Comparison of ENCODE assay signal across 16 cellular contexts in genomic region chr1:230366504-230366915, GRCh38. TPM values are rescaled to one million over a fixed set of nuclear protein-coding genes. Genes with fewer than 3 reads are reported as not detected.
DNase-seq lines count a peak whose midpoint lies in the region; ATAC-seq and TF ChIP-seq lines count a peak whose summit lies in the region.
"Had no signal": no experiment of that assay in that cellular context is flagged by ENCODE, and none has a peak within 500 bp of the region (broad histone marks: within the 10 kb centered on the region; RNA-seq: fewer than 3 reads in every experiment).

No MANE protein-coding gene starts in this region.

- intact Hi-C loops in activated CD4-positive, alpha-beta memory T cell treated with anti-CD3 and anti-CD28 coated beads for 36 hours (cut with micrococcal nuclease) = no loop called here
- intact Hi-C loops in Right ventricle myocardium superior (cut with DNase I) = no loop called here

- no peaks in the 10 kb centered on the region for H3K9me3 ChIP-seq in HEK293 (ENCODE audit: control insufficient read depth, insufficient read depth, low read depth, low read length)
- no peaks in the 10 kb centered on the region for H3K9me3 ChIP-seq in WERI-Rb-1 (ENCODE audit: severe bottlenecking)
- H3K9me3 ChIP-seq: BLaER1 had no signal

- no peaks in the 10 kb centered on the region for H3K4me1 ChIP-seq in HEK293 (ENCODE audit: control insufficient read depth, insufficient read depth, low read length)
- H3K4me1 ChIP-seq: BLaER1 had no signal

- H3K27ac Mint-ChIP-seq in activated CD4-positive, alpha-beta memory T cell treated with anti-CD3 and anti-CD28 coated beads for 36 hours = no peak overlapping the region
- H3K27ac Mint-ChIP-seq: CD4-positive, alpha-beta memory T cell; HFFc6 had no signal

- peaks cover 9% of the 10 kb centered on the region for H3K27me3 Mint-ChIP-seq in activated CD4-positive, alpha-beta memory T cell treated with anti-CD3 and anti-CD28 coated beads for 36 hours

- no peak for ATAC-seq in Right ventricle myocardium superior (ENCODE audit: poor library complexity)
- ATAC-seq in HG02678 (IDR thresholded peaks at IDR 0.05; ENCODE audit: unreplicated experiment) = no peak
- ATAC-seq: SK-N-SH treated with all-trans-retinoic acid at 6 μM for 48 hours had no signal

- H3K4me1 Mint-ChIP-seq in activated CD4-positive, alpha-beta memory T cell treated with anti-CD3 and anti-CD28 coated beads for 36 hours (ENCODE audit: low read depth) = no peaks in the 10 kb centered on the region
- H3K4me1 Mint-ChIP-seq: CD4-positive, alpha-beta memory T cell had no signal

- no peaks in the 10 kb centered on the region for H3K36me3 Mint-ChIP-seq in activated CD4-positive, alpha-beta memory T cell treated with anti-CD3 and anti-CD28 coated beads for 36 hours
- H3K36me3 Mint-ChIP-seq: CD4-positive, alpha-beta memory T cell had no signal

- H3K9me3 Mint-ChIP-seq in activated CD4-positive, alpha-beta memory T cell treated with anti-CD3 and anti-CD28 coated beads for 36 hours = no peaks in the 10 kb centered on the region
- H3K9me3 Mint-ChIP-seq: CD4-positive, alpha-beta memory T cell had no signal

- POLR2A ChIA-PET in HEK293 (lab: Yijun Ruan, JAX) = no interaction called here
- POLR2A ChIA-PET in activated CD4-positive, alpha-beta memory T cell treated with anti-CD3 and anti-CD28 coated beads for 36 hours (lab: Charles Lee) = no interaction called here

- TF ChIP-seq CTCF in HEK293 (tag by site-specific recombination; IDR thresholded peaks at IDR 0.05) (no peak), WERI-Rb-1 (IDR thresholded peaks at IDR 0.05; ENCODE audit: low read depth, low read length) (no peak)

- H3K27ac ChIP-seq in HEK293 (ENCODE audit: extremely low read depth, low read depth, low read length) = no peak overlapping the region
- no peak overlapping the region for H3K27ac ChIP-seq in WERI-Rb-1
- H3K27ac ChIP-seq in temporal lobe (ENCODE audit: low read depth, low read length) = peak overlapping the region; percentile 53
- H3K27ac ChIP-seq: BLaER1, KMS-11 had no signal

- H3K4me3 Mint-ChIP-seq in activated CD4-positive, alpha-beta memory T cell treated with anti-CD3 and anti-CD28 coated beads for 36 hours = no peak overlapping the region
- H3K4me3 Mint-ChIP-seq: CD4-positive, alpha-beta memory T cell; HFFc6 had no signal

- peak; percentile 1 for DNase-seq in NCI-H2171 (lab: John Stamatoyannopoulos, UW)
- peak; percentile 71 for DNase-seq in WERI-Rb-1
- DNase-seq in activated CD4-positive, alpha-beta memory T cell treated with anti-CD3 and anti-CD28 coated beads for 36 hours = no peak
- no peak for DNase-seq in Right ventricle myocardium superior
- DNase-seq: CD4-positive, alpha-beta memory T cell; GDM1; H7; HFFc6; NCI-H2081 treated with DMSO at 0.1 percent for 48 hours; NK-92 treated with Interleukin-12 subunit alpha and Interleukin-12 subunit beta, amount 100 ng/mL, for 24 hours had no signal

- H3K36me3 ChIP-seq in HEK293 (ENCODE audit: control insufficient read depth in 2 of 2, insufficient read depth in 1 of 2, low read length in 2 of 2) = no peaks in the 10 kb centered on the region
- no peaks in the 10 kb centered on the region; the same call in 1 of the 2 replicates for H3K36me3 ChIP-seq in WERI-Rb-1
- H3K36me3 ChIP-seq: BLaER1 had no signal

- H3K27me3 ChIP-seq in WERI-Rb-1 (ENCODE audit: insufficient read depth, low read depth, severe bottlenecking) = no peaks in the 10 kb centered on the region
- H3K27me3 ChIP-seq: BLaER1 had no signal

- no peak overlapping the region for H3K4me3 ChIP-seq in HEK293 (ENCODE audit: low read depth, low read length)
- H3K4me3 ChIP-seq in WERI-Rb-1 (ENCODE audit: low read depth, low read length) = no peak overlapping the region
- H3K4me3 ChIP-seq: BLaER1 had no signal

- CTCF ChIA-PET in HEK293 (lab: Yijun Ruan, JAX) = no interaction called here
- CTCF ChIA-PET in activated CD4-positive, alpha-beta memory T cell treated with anti-CD3 and anti-CD28 coated beads for 36 hours (lab: Charles Lee) = no interaction called here

TF ChIP-seq in HEK293, 187 proteins besides CTCF, POLR2A, EP300 and RAD21:
- TF ChIP-seq ZNF335 (tag by site-specific recombination; conservative IDR thresholded peaks at IDR 0.05) (peak; percentile 48), KLF10 (tag by site-specific recombination; IDR thresholded peaks at IDR 0.05) (no peak), REST (tag by site-specific recombination; IDR thresholded peaks at IDR 0.05) (peak; percentile 82)

RNA-seq across cellular contexts. Expression of gene PGBD5, which starts 59.6 kb away (rescaled TPM):
- total RNA-seq in temporal lobe (20.7 TPM), Right ventricle myocardium superior (12.8 TPM)
- under 1 TPM in 1 of 2 experiments, not detected in 1; 0.02 TPM for total RNA-seq in activated CD4-positive, alpha-beta memory T cell treated with anti-CD3 and anti-CD28 coated beads for 36 hours
- total RNA-seq: CD4-positive, alpha-beta memory T cell had no signal

Comparison
In these comparisons a context has a peak if more than half of its experiments do, and no peak if none do; other contexts are left out.
1. DNase-seq: peak in NCI-H2171 (single experiment) and WERI-Rb-1 (single experiment); none in activated CD4-positive, alpha-beta memory T cell treated with anti-CD3 and anti-CD28 coated beads for 36 hours (single experiment) and Right ventricle myocardium superior (single experiment).
2. RNA of gene PGBD5, which starts 59.6 kb away (total RNA-seq): 20.7 TPM in temporal lobe (single experiment) and 12.8 TPM in Right ventricle myocardium superior (single experiment); 0.02 TPM in activated CD4-positive, alpha-beta memory T cell treated with anti-CD3 and anti-CD28 coated beads for 36 hours; every median in the first group is over 10 times any median in the second.